In the genomic region with DNA sequence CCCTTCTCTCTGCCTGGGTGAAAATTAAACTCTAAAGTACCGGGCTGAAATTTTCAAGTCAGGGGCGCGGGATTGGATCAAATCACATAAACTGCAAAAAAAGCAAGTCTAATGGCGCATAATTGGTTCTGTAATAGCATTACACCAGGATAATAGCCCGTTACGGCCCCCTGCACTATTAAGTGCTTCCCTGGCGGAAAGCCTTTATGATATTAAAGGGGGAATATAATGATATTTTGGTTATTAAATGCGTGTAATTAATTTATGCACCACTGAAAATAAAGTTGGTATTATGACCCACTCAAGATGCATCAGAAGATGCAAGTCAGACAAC, we compare ENCODE assay signal across 26 cellular contexts. TPM values are rescaled to one million over a fixed set of nuclear protein-coding genes. Genes with fewer than 3 reads are reported as not detected.
"Had no signal": no experiment of that assay in that cellular context is flagged by ENCODE, and none has a peak within 500 bp of the region (broad histone marks: within the 10 kb centered on the region; RNA-seq: fewer than 3 reads in every experiment).

No MANE protein-coding gene starts in this region.

- H3K36me3 ChIP-seq: breast epithelium, gastrocnemius medialis, heart right ventricle, left ventricle myocardium inferior, right lobe of liver had no signal

- H3K4me1 ChIP-seq: breast epithelium had no signal

- DNase-seq: activated CD4-positive, alpha-beta T cell treated with anti-CD3 and anti-CD28 coated beads, Interleukin-2, amount 10 ng/mL, durations not matched to agents 7 days and 5 days; activated CD4-positive, CD25-positive, alpha-beta regulatory T cell; activated naive CD4-positive, alpha-beta T cell; activated naive CD8-positive, alpha-beta T cell treated with anti-CD3 and anti-CD28 coated beads, Interleukin-2, amount 50 U/mL, for 24 hours; activated T-cell treated with anti-CD3 and anti-CD28 coated beads for 4 hours; aorta; cerebellar nuclear complex; effector memory CD4-positive, alpha-beta T cell; erythroblast; gastrocnemius medialis; heart right ventricle; left ventricle myocardium inferior; right lobe of liver; stimulated activated CD4-positive, alpha-beta T cell treated with anti-CD3 and anti-CD28 coated beads, Interleukin-4, amount 100 ng/mL, for 4 hours; stimulated activated CD8-positive, alpha-beta memory T cell treated with anti-CD3 and anti-CD28 coated beads, Interleukin-4, amount 100 ng/mL, for 48 hours; stimulated activated naive CD4-positive, alpha-beta T cell treated with Interleukin-2 at 50 U/mL for 16 hours; substantia nigra had no signal

- H3K4me3 ChIP-seq: breast epithelium, right lobe of liver, smooth muscle cell had no signal

- ATAC-seq: activated naive CD8-positive, alpha-beta T cell treated with anti-CD3 and anti-CD28 coated beads, Interleukin-2, amount 50 U/mL, for 24 hours; gastrocnemius medialis; natural killer cell treated with Interleukin-12 subunit alpha and Interleukin-12 subunit beta and Interleukin-15 and Interleukin-18, amount 100 ng/mL, for 72 hours had no signal

- H3K9me3 ChIP-seq: breast epithelium, gastrocnemius medialis, heart right ventricle, left ventricle myocardium inferior, right lobe of liver had no signal

- H3K4me3 Mint-ChIP-seq: activated CD4-positive, alpha-beta T cell treated with anti-CD3 and anti-CD28 coated beads, Interleukin-2, amount 10 ng/mL, durations not matched to agents 7 days and 5 days; activated naive CD8-positive, alpha-beta T cell treated with anti-CD3 and anti-CD28 coated beads, Interleukin-2, amount 50 U/mL, for 24 hours; dendritic cell treated with granulocyte-macrophage colony-stimulating factor and Interleukin-4, amounts not matched to agents 40 ng/mL and 50 ng/mL, for 4 days; natural killer cell treated with Interleukin-12 subunit alpha and Interleukin-12 subunit beta and Interleukin-15 and Interleukin-18, amount 100 ng/mL, for 72 hours; T-helper 2 cell treated with Interferon-gamma antibody and Interleukin-4, amounts not matched to agents 5 μg/mL and 100 μg/mL, for 36 hours had no signal

- H3K27ac ChIP-seq: breast epithelium, gastrocnemius medialis, heart right ventricle, left ventricle myocardium inferior, right lobe of liver had no signal

- H3K9me3 Mint-ChIP-seq: activated CD4-positive, alpha-beta T cell treated with anti-CD3 and anti-CD28 coated beads, Interleukin-2, amount 10 ng/mL, durations not matched to agents 7 days and 5 days; activated naive CD8-positive, alpha-beta T cell treated with anti-CD3 and anti-CD28 coated beads, Interleukin-2, amount 50 U/mL, for 24 hours; dendritic cell treated with granulocyte-macrophage colony-stimulating factor and Interleukin-4, amounts not matched to agents 40 ng/mL and 50 ng/mL, for 4 days; natural killer cell treated with Interleukin-12 subunit alpha and Interleukin-12 subunit beta and Interleukin-15 and Interleukin-18, amount 100 ng/mL, for 72 hours; T-helper 2 cell treated with Interferon-gamma antibody and Interleukin-4, amounts not matched to agents 5 μg/mL and 100 μg/mL, for 36 hours had no signal

- H3K27ac Mint-ChIP-seq: activated CD4-positive, alpha-beta T cell treated with anti-CD3 and anti-CD28 coated beads, Interleukin-2, amount 10 ng/mL, durations not matched to agents 7 days and 5 days; activated naive CD8-positive, alpha-beta T cell treated with anti-CD3 and anti-CD28 coated beads, Interleukin-2, amount 50 U/mL, for 24 hours; dendritic cell treated with granulocyte-macrophage colony-stimulating factor and Interleukin-4, amounts not matched to agents 40 ng/mL and 50 ng/mL, for 4 days; natural killer cell treated with Interleukin-12 subunit alpha and Interleukin-12 subunit beta and Interleukin-15 and Interleukin-18, amount 100 ng/mL, for 72 hours; T-helper 2 cell treated with Interferon-gamma antibody and Interleukin-4, amounts not matched to agents 5 μg/mL and 100 μg/mL, for 36 hours had no signal

- H3K36me3 Mint-ChIP-seq: natural killer cell treated with Interleukin-12 subunit alpha and Interleukin-12 subunit beta and Interleukin-15 and Interleukin-18, amount 100 ng/mL, for 72 hours had no signal

- H3K4me2 ChIP-seq: smooth muscle cell had no signal

RNA-seq across cellular contexts. Expression of gene DRGX, which starts 0.7 kb away (rescaled TPM):
- total RNA-seq: activated CD4-positive, alpha-beta T cell treated with anti-CD3 and anti-CD28 coated beads, Interleukin-2, amount 10 ng/mL, durations not matched to agents 7 days and 5 days; activated CD8-positive, alpha-beta memory T cell treated with anti-CD3 and anti-CD28 coated beads for 36 hours; aorta; breast epithelium; gastrocnemius medialis; heart right ventricle; kidney epithelial cell; left ventricle myocardium inferior; natural killer cell treated with Interleukin-12 subunit alpha and Interleukin-12 subunit beta and Interleukin-15 and Interleukin-18, amount 100 ng/mL, for 72 hours; osteoblast; pulmonary artery endothelial cell; right lobe of liver; smooth muscle cell had no signal
- polyA plus RNA-seq: aorta, heart right ventricle, smooth muscle cell had no signal
